Comparison of ENCODE assay signal across 8 cellular contexts in genomic region chr19:54674021-54674617, GRCh38. TPM values are rescaled to one million over a fixed set of nuclear protein-coding genes. Genes with fewer than 3 reads are reported as not detected.
DNase-seq lines count a peak whose midpoint lies in the region; ATAC-seq and TF ChIP-seq lines count a peak whose summit lies in the region.

No MANE protein-coding gene starts in this region.

- WGBS in SK-N-SH (ENCODE audit: low lambda C conversion rate), result 5% methylated on average over 2 of the region's 2 CpGs

- no peaks in the 10 kb centered on the region for H3K9me3 ChIP-seq in SK-N-SH

- no peak overlapping the region for H3K9ac ChIP-seq in SK-N-SH

- H3K27me3 ChIP-seq in SK-N-SH (ENCODE audit: insufficient read depth), result peaks cover 5% of the 10 kb centered on the region; the same call in 1 of the 2 replicates

- no peaks in the 10 kb centered on the region for H3K36me3 ChIP-seq in SK-N-SH (replicated peaks in 1 of 2; ENCODE audit: control insufficient read depth in 1 of 2, insufficient read depth in 2 of 2, low read length in 1 of 2)

- no peak overlapping the region for H3K4me3 Mint-ChIP-seq in immature natural killer cell

- H3K27ac Mint-ChIP-seq in immature natural killer cell, result no peak overlapping the region

- no peaks in the 10 kb centered on the region for H3K4me1 ChIP-seq in SK-N-SH (ENCODE audit: control insufficient read depth in 1 of 2, insufficient read depth in 2 of 2, low read depth in 1 of 2, low read length in 1 of 2)

- H3K36me3 Mint-ChIP-seq in immature natural killer cell, result no peaks in the 10 kb centered on the region

- no peak overlapping the region for H2AFZ ChIP-seq in SK-N-SH (ENCODE audit: low read depth)

- no peak overlapping the region; a peak in 1 of 4 replicates for H3K4me3 ChIP-seq in SK-N-SH (ENCODE audit: low read depth in 2 of 2, low read length in 1 of 2)

- no peak overlapping the region for H3K27ac ChIP-seq in SK-N-SH (ENCODE audit: low read depth in 2 of 2, low read length in 1 of 2)

- H3K9me2 ChIP-seq in SK-N-SH, result no peaks in the 10 kb centered on the region

- peak; percentile 8 for DNase-seq in ELF-1 (ENCODE audit: low read depth, low spot score)
- DNase-seq in SK-N-SH, result peak; percentile 24
- peak; percentile 28 to 46 (median 30) for DNase-seq in immature natural killer cell
- no peak for DNase-seq in stimulated activated CD4-positive, alpha-beta T cell treated with anti-CD3 and anti-CD28 coated beads, Interleukin-4, amount 100 ng/mL, for 4 hours
- DNase-seq in epidermal melanocyte (ENCODE audit: insufficient read length, low spot score), result no peak
- DNase-seq in stimulated activated CD4-positive, alpha-beta T cell treated with anti-CD3 and anti-CD28 coated beads, Interleukin-1b, Interleukin-23, amount 100 ng/mL, for 48 hours, result no peak

- peaks cover 2 to 5% of the 10 kb centered on the region in 2 donors for H3K4me1 Mint-ChIP-seq in immature natural killer cell

- ATAC-seq in GM18870 (IDR thresholded peaks at IDR 0.05; ENCODE audit: unreplicated experiment), result no peak

- POLR2A ChIA-PET in SK-N-SH (lab: Yijun Ruan, JAX), result no interaction called here

- peak; percentile 82 for TF ChIP-seq CTCF in LNCAP (IDR thresholded peaks at IDR 0.05)
- TF ChIP-seq CTCF in SK-N-SH (IDR thresholded peaks at IDR 0.05), result peak; percentile 79

- H3K79me2 ChIP-seq in SK-N-SH (ENCODE audit: insufficient read depth), result no peaks in the 10 kb centered on the region

- H3K27me3 Mint-ChIP-seq in immature natural killer cell (ENCODE audit: low read depth in 3 of 3), result peaks cover 7 to 15% (median 14%) of the 10 kb centered on the region in 3 donors

- H3F3A ChIP-seq in SK-N-SH (replicated peaks; ENCODE audit: insufficient read depth), result no peaks in the 10 kb centered on the region

- TF ChIP-seq RAD21 in SK-N-SH (IDR thresholded peaks at IDR 0.05; ENCODE audit: low read length), result peak; percentile 49

- H3K9me3 Mint-ChIP-seq in immature natural killer cell, result peaks cover 0 to 4% (median 0%) of the 10 kb centered on the region in 6 donors

- H3K4me2 ChIP-seq in SK-N-SH, result no peak overlapping the region

- no peaks in the 10 kb centered on the region for H4K20me1 ChIP-seq in SK-N-SH (ENCODE audit: insufficient read depth)

- CTCF ChIA-PET in SK-N-SH (lab: Yijun Ruan, JAX), result interaction anchor here (0.6 to 6.1 kb wide), 13 partner anchors 10 to 1135 kb away, joined by 3 to 48 read pairs (median 4); partner anchors contain the start of gene LILRB4

- no peak for TF ChIP-seq EP300 in SK-N-SH (IDR thresholded peaks at IDR 0.05; ENCODE audit: borderline replicate concordance in 1 of 2, low read depth in 1 of 2, low read length in 1 of 2)

TF ChIP-seq in SK-N-SH, 30 proteins besides CTCF, POLR2A, EP300 and RAD21:
- TF ChIP-seq JUND (IDR thresholded peaks at IDR 0.05) (no peak), YY1 (IDR thresholded peaks at IDR 0.05; ENCODE audit: low read depth) (no peak), ELF1 (IDR thresholded peaks at IDR 0.05) (no peak), MXI1 (IDR thresholded peaks at IDR 0.05; ENCODE audit: low read depth, low read length) (no peak), FOSL2 (IDR thresholded peaks at IDR 0.05; ENCODE audit: borderline replicate concordance, low read depth) (no peak), TEAD4 (IDR thresholded peaks at IDR 0.05; ENCODE audit: borderline replicate concordance, insufficient read depth) (no peak), MEF2A (IDR thresholded peaks at IDR 0.05; ENCODE audit: borderline replicate concordance, low read depth) (no peak), REST (IDR thresholded peaks at IDR 0.05; ENCODE audit: low read depth, low read length) (no peak), TCF12 (IDR thresholded peaks at IDR 0.05) (no peak), RCOR1 (IDR thresholded peaks at IDR 0.05; ENCODE audit: low read length) (no peak), GATA2 (CRISPR knock-in tag; IDR thresholded peaks at IDR 0.05) (no peak), SIN3A (IDR thresholded peaks at IDR 0.05; ENCODE audit: borderline replicate concordance, low read depth, low read length) (no peak), FOXM1 (IDR thresholded peaks at IDR 0.05; ENCODE audit: low read depth) (no peak), USF1 (IDR thresholded peaks at IDR 0.05; ENCODE audit: borderline replicate concordance, low read depth) (no peak), TAF1 (IDR thresholded peaks at IDR 0.05; ENCODE audit: borderline replicate concordance, low read depth, low read length) (no peak), SMC3 (IDR thresholded peaks at IDR 0.05; ENCODE audit: low read depth, low read length) (no peak), RFX5 (IDR thresholded peaks at IDR 0.05; ENCODE audit: low read length) (no peak)
- TF ChIP-seq, protein P1, sequence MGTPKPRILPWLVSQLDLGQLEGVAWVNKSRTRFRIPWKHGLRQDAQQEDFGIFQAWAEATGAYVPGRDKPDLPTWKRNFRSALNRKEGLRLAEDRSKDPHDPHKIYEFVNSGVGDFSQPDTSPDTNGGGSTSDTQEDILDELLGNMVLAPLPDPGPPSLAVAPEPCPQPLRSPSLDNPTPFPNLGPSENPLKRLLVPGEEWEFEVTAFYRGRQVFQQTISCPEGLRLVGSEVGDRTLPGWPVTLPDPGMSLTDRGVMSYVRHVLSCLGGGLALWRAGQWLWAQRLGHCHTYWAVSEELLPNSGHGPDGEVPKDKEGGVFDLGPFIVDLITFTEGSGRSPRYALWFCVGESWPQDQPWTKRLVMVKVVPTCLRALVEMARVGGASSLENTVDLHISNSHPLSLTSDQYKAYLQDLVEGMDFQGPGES (IDR thresholded peaks at IDR 0.05; ENCODE audit: low read depth, low read length), result no peak
- TF ChIP-seq, protein P2, sequence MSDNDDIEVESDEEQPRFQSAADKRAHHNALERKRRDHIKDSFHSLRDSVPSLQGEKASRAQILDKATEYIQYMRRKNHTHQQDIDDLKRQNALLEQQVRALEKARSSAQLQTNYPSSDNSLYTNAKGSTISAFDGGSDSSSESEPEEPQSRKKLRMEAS (IDR thresholded peaks at IDR 0.05; ENCODE audit: low read depth), result no peak
- TF ChIP-seq, protein P3, sequence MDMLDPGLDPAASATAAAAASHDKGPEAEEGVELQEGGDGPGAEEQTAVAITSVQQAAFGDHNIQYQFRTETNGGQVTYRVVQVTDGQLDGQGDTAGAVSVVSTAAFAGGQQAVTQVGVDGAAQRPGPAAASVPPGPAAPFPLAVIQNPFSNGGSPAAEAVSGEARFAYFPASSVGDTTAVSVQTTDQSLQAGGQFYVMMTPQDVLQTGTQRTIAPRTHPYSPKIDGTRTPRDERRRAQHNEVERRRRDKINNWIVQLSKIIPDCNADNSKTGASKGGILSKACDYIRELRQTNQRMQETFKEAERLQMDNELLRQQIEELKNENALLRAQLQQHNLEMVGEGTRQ (IDR thresholded peaks at IDR 0.05; ENCODE audit: borderline replicate concordance, low read depth, low read length), result no peak

RNA-seq across cellular contexts. Expression of gene LILRB4, which starts 11.3 kb away (rescaled TPM):
- polyA plus RNA-seq in SK-N-SH (2012; rRNA removed) (not detected in 2 replicates), immature natural killer cell (1 to 10 TPM in 1 of 3 donors, under 1 TPM in 2; 0.27 to 7.4 (median 0.69) TPM)
- polyA plus RNA-seq in SK-N-SH (2012; cell fraction: cytosol; rRNA removed), result not detected in 2 replicates
- polyA plus RNA-seq in SK-N-SH (2012; cell fraction: nucleus; rRNA removed), result not detected in 2 replicates

RNA-seq across cellular contexts. Expression of gene LILRB1, which starts 43.8 kb away (rescaled TPM):
- polyA plus RNA-seq in SK-N-SH (2012; rRNA removed) (not detected in 2 replicates), immature natural killer cell (10 to 100 TPM in 1 of 3 donors, 1 to 10 TPM in 2; 4.7 to 12.8 (median 9.1) TPM)
- polyA plus RNA-seq in SK-N-SH (2012; cell fraction: cytosol; rRNA removed), result not detected in 2 replicates
- polyA plus RNA-seq in SK-N-SH (2012; cell fraction: nucleus; rRNA removed), result not detected in 2 replicates

RNA-seq across cellular contexts. Expression of gene KIR3DL3, which starts 50.1 kb away (rescaled TPM):
- polyA plus RNA-seq in SK-N-SH (2012; rRNA removed) (not detected in 2 replicates), immature natural killer cell (not detected)
- not detected in 2 replicates for polyA plus RNA-seq in SK-N-SH (2012; cell fraction: cytosol; rRNA removed)
- polyA plus RNA-seq in SK-N-SH (2012; cell fraction: nucleus; rRNA removed), result not detected in 2 replicates

Comparison
In these comparisons a context has a peak if more than half of its experiments do, and no peak if none do; other contexts are left out.
1. DNase-seq: peak in ELF-1 (single experiment), SK-N-SH (single experiment) and immature natural killer cell (3 of 3); none in stimulated activated CD4-positive, alpha-beta T cell treated with anti-CD3 and anti-CD28 coated beads, Interleukin-4, amount 100 ng/mL, for 4 hours (0 of 2), epidermal melanocyte (single experiment) and stimulated activated CD4-positive, alpha-beta T cell treated with anti-CD3 and anti-CD28 coated beads, Interleukin-1b, Interleukin-23, amount 100 ng/mL, for 48 hours (single experiment).
2. RNA of gene LILRB1, which starts 43.8 kb away (polyA plus RNA-seq): 4.7 to 12.8 TPM in immature natural killer cell; not detected in SK-N-SH; every median in the first group is over 4 times any median in the second.